In genomic region chr5:133859073-133859472, GRCh38 we compare ENCODE assay signal across 1 cellular context.
TF ChIP-seq lines count a peak whose summit lies in the region.

No MANE protein-coding gene starts in this region.

TF ChIP-seq in GM12878, 131 proteins besides CTCF, POLR2A, EP300 and RAD21 (continued from another document):
- TF ChIP-seq NR2F1 (conservative IDR thresholded peaks at IDR 0.05) = no peak
- TF ChIP-seq RAD51 (IDR thresholded peaks at IDR 0.05) = peak; percentile 59
- no peak for TF ChIP-seq MEF2A (IDR thresholded peaks at IDR 0.05; ENCODE audit: insufficient read depth, low read depth, low read length)
TF ChIP-seq in GM12878: peak in this region for 2.
